Comparison of ENCODE assay signal across 29 cellular contexts in genomic region chr3:131315162-131315561, GRCh38.
DNase-seq lines count a peak whose midpoint lies in the region; ATAC-seq and TF ChIP-seq lines count a peak whose summit lies in the region.
"Had no signal": no experiment of that assay in that cellular context is flagged by ENCODE, and none has a peak within 500 bp of the region (broad histone marks: within the 10 kb centered on the region; RNA-seq: fewer than 3 reads in every experiment).

No MANE protein-coding gene starts in this region.

- H3K4me1 ChIP-seq in heart left ventricle: no peaks in the 10 kb centered on the region
- no peaks in the 10 kb centered on the region for H3K4me1 ChIP-seq in right cardiac atrium (ENCODE audit: control insufficient read depth, insufficient read depth, low read length)
- H3K4me1 ChIP-seq: A549; BE2C; BLaER1; BLaER1 treated with 17β-estradiol and CSF1 and Interleukin-3, amounts not matched to agents 10 nM and 100 nM; Caco-2 had no signal

- 50 to 72% (median 59%) methylated on average over 2 of the region's 2 CpGs for WGBS in heart left ventricle, 4 donors
- WGBS in right cardiac atrium: 67% methylated on average over 2 of the region's 2 CpGs

- H3K9me3 ChIP-seq in heart left ventricle (no peaks in the 10 kb centered on the region), right cardiac atrium (ENCODE audit: control insufficient read depth, low read length) (no peaks in the 10 kb centered on the region)
- H3K9me3 ChIP-seq: A549; BE2C; BLaER1; BLaER1 treated with 17β-estradiol and CSF1 and Interleukin-3, amounts not matched to agents 10 nM and 100 nM; Caco-2 had no signal

- no peaks in the 10 kb centered on the region for H3K27me3 ChIP-seq in heart left ventricle
- H3K27me3 ChIP-seq in right cardiac atrium (ENCODE audit: control insufficient read depth, insufficient read depth): no peaks in the 10 kb centered on the region
- H3K27me3 ChIP-seq: BE2C; BLaER1; BLaER1 treated with 17β-estradiol and CSF1 and Interleukin-3, amounts not matched to agents 10 nM and 100 nM had no signal

- no peak for TF ChIP-seq CTCF in heart left ventricle (IDR thresholded peaks at IDR 0.05)

- H3K27ac ChIP-seq in heart left ventricle (no peak overlapping the region), right cardiac atrium (ENCODE audit: low read length) (no peak overlapping the region)
- H3K27ac ChIP-seq: 22Rv1; A549; BLaER1; BLaER1 treated with 17β-estradiol and CSF1 and Interleukin-3, amounts not matched to agents 10 nM and 100 nM; C4-2B had no signal

- H3K4me3 ChIP-seq in heart left ventricle (no peak overlapping the region), right cardiac atrium (ENCODE audit: low read length) (no peak overlapping the region)
- H3K4me3 ChIP-seq: A549; BLaER1; BLaER1 treated with 17β-estradiol and CSF1 and Interleukin-3, amounts not matched to agents 10 nM and 100 nM had no signal

- no peak for TF ChIP-seq POLR2A in heart left ventricle (IDR thresholded peaks at IDR 0.05)

- ATAC-seq in heart left ventricle (peak in 3 of 4 donors; percentile 30 to 64 (median 45)), Right ventricle myocardium inferior (no peak), left ventricle myocardium superior (peak; percentile 57), right cardiac atrium (no peak)
- ATAC-seq: A549; CD8-positive, alpha-beta T cell had no signal

- no peak for DNase-seq in heart left ventricle
- DNase-seq in Right ventricle myocardium inferior (ENCODE audit: missing footprints): no peak
- DNase-seq in left ventricle myocardium superior: no peak
- DNase-seq in right cardiac atrium: no peak
- DNase-seq: 8988T; ACHN; AML-193; BE2C; C1 segment of cervical spinal cord; Caco-2; Calu3; CD4-positive, alpha-beta memory T cell; CD4-positive, alpha-beta T cell; CD4-positive, CD25-positive, alpha-beta regulatory T cell; CD8-positive, alpha-beta memory T cell; CD8-positive, alpha-beta T cell; COR-L47; DMS 273 treated with DMSO at 0.1 percent for 48 hours; DMS153; DMS53; DMS79; DMS79 treated with DMSO at 0.1 percent for 48 hours; DND-41; EL had no signal

- intact Hi-C loops in heart left ventricle (cut with DNase I) (no loop called here), Right ventricle myocardium inferior (cut with DNase I) (no loop called here), left ventricle myocardium superior (cut with micrococcal nuclease) (no loop called here), right cardiac atrium (cut with DNase I) (no loop called here)

- no peaks in the 10 kb centered on the region for H3K36me3 ChIP-seq in heart left ventricle
- H3K36me3 ChIP-seq: BE2C; BLaER1; BLaER1 treated with 17β-estradiol and CSF1 and Interleukin-3, amounts not matched to agents 10 nM and 100 nM had no signal

Comparison
In these comparisons a context has a peak if more than half of its experiments do, and no peak if none do; other contexts are left out.
1. ATAC-seq: peak in heart left ventricle (3 of 4) and left ventricle myocardium superior (single experiment); none in Right ventricle myocardium inferior (single experiment) and right cardiac atrium (0 of 2).